Comparison of ENCODE assay signal across 8 cellular contexts in the genomic region with DNA sequence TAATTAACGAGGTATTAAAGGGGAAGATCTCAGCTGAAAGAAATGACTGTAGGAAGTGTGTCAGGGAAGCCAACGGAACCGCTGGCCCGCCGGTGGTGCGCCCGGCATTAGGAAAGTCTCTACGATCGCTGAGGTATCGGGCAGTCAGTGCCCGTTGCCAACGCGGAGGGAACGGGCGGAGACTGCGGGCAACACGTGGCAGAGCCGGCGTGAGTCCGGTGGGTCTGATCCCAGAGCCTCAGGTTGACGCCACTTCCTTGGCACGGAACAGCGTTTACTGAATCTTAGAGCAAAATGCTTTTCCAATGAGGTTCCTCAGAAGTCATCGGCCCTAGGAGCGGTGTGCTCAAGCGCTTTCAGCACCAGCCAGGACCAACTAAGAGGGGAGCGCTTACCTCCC.
A peak's percentile ranks its signal among the peaks of the same experiment; 100 is the strongest.
DNase-seq lines count a peak whose midpoint lies in the region; TF ChIP-seq lines count a peak whose summit lies in the region.
"Not testable (repeated sequence)": the region's sequence is repeated elsewhere in the genome, so short reads cannot be mapped to it uniquely, and the experiment has no call there.

No MANE protein-coding gene starts in this region.

- H4K8ac ChIP-seq in neuronal stem cell (ENCODE audit: low read depth, low read length): not testable (repeated sequence)

- not testable (repeated sequence) for H2BK15ac ChIP-seq in neuronal stem cell (ENCODE audit: low read length)

- H3K18ac ChIP-seq in neuronal stem cell (ENCODE audit: low read length): not testable (repeated sequence)

- not testable (repeated sequence) for TF ChIP-seq EP300 in suprapubic skin (IDR thresholded peaks at IDR 0.05)

- H3K4me3 ChIP-seq in HUES64 (ENCODE audit: low read length) (peak overlapping the region; percentile 54), SJSA1 (peak overlapping the region; percentile 42), epithelial cell of proximal tubule (ENCODE audit: low read depth, low read length) (peak overlapping the region; percentile 61), neuronal stem cell (ENCODE audit: low read length in 2 of 2) (peak overlapping the region; percentile 22 to 24), suprapubic skin (peak overlapping the region; percentile 46)

- H2AK5ac ChIP-seq in neuronal stem cell (ENCODE audit: low read depth, low read length): not testable (repeated sequence)

- H3K4ac ChIP-seq in neuronal stem cell (ENCODE audit: low read length): not testable (repeated sequence)

- not testable (repeated sequence) for H3K36me3 Mint-ChIP-seq in activated naive CD8-positive, alpha-beta T cell

- not testable (repeated sequence) for TF ChIP-seq CTCF in epithelial cell of proximal tubule (conservative IDR thresholded peaks at IDR 0.05; ENCODE audit: low read depth, low read length); suprapubic skin (IDR thresholded peaks at IDR 0.05)

- H3K4me1 Mint-ChIP-seq in activated naive CD8-positive, alpha-beta T cell (ENCODE audit: low read depth): not testable (repeated sequence)

- not testable (repeated sequence) for H3K36me3 ChIP-seq in HUES64 (ENCODE audit: insufficient read depth, low read length); SJSA1; neuronal stem cell (replicated peaks in 1 of 2; ENCODE audit: control insufficient read depth in 2 of 2, insufficient read depth in 2 of 2, low read length in 2 of 2); suprapubic skin

- H3K79me1 ChIP-seq in neuronal stem cell (ENCODE audit: low read depth, low read length): not testable (repeated sequence)

- peaks cover 15% of the 10 kb centered on the region for H3K27me3 Mint-ChIP-seq in activated naive CD8-positive, alpha-beta T cell

- whole genome bisulfite sequencing in HUES64: 3% methylated on average over 27 of the region's 27 CpGs
- no CpG with 5 or more reads among the region's 27 CpGs for WGBS in neuronal stem cell (ENCODE audit: extremely low coverage in 2 of 2, insufficient read length in 2 of 2, insufficient replicate concordance in 1 of 2), 2 donors
- 0% methylated on average over 21 of the region's 27 CpGs for WGBS in suprapubic skin

- H3K4me2 ChIP-seq in neuronal stem cell (ENCODE audit: insufficient read depth, low read length, poor library complexity, severe bottlenecking): peak overlapping the region; percentile 87

- not testable (repeated sequence) for H3K9ac ChIP-seq in HUES64 (ENCODE audit: low read depth, low read length); neuronal stem cell (ENCODE audit: low read depth, low read length, poor library complexity)

- H3K27ac Mint-ChIP-seq in activated naive CD8-positive, alpha-beta T cell: not testable (repeated sequence)

- DNase-seq in COR-L47 (lab: John Stamatoyannopoulos, UW): peak; percentile 11
- peak; percentile 26 to 43 for DNase-seq in SJSA1 (ENCODE audit: low read depth in 1 of 2, low spot score in 2 of 2)
- DNase-seq in epithelial cell of proximal tubule (ENCODE audit: low read depth): peak; percentile 40
- DNase-seq in iPS-NIHi7 (ENCODE audit: extremely low spot score): peak; percentile 8
- peak; percentile 3 for DNase-seq in neuronal stem cell (ENCODE audit: low spot score)
- DNase-seq in suprapubic skin (ENCODE audit: low spot score in 2 of 2): not testable (repeated sequence)

- not testable (repeated sequence) for H3K14ac ChIP-seq in neuronal stem cell (ENCODE audit: low read length)

- not testable (repeated sequence) for H2BK5ac ChIP-seq in neuronal stem cell (ENCODE audit: low read length)

- H3K23ac ChIP-seq in neuronal stem cell (ENCODE audit: low read depth, low read length, poor library complexity): not testable (repeated sequence)

- H3K27me3 ChIP-seq in HUES64 (ENCODE audit: insufficient read depth, low read length) (peaks cover 42% of the 10 kb centered on the region), neuronal stem cell (ENCODE audit: control insufficient read depth in 3 of 3, insufficient read depth in 3 of 3, low read depth in 1 of 3, low read length in 3 of 3) (peaks cover 0 to 24% (median 14%) of the 10 kb centered on the region in 3 experiments), suprapubic skin (peaks cover 30% of the 10 kb centered on the region)
- not testable (repeated sequence) for H3K27me3 ChIP-seq in SJSA1 (replicated peaks)

- not testable (repeated sequence) for H3K9me3 ChIP-seq in HUES64 (ENCODE audit: insufficient read depth, low read depth, low read length); SJSA1 (replicated peaks); neuronal stem cell (replicated peaks in 1 of 2; ENCODE audit: control insufficient read depth in 2 of 2, insufficient read depth in 1 of 2, low read depth in 1 of 2, low read length in 2 of 2); suprapubic skin

- not testable (repeated sequence) for H4K91ac ChIP-seq in neuronal stem cell (ENCODE audit: low read depth, low read length, poor library complexity)

- not testable (repeated sequence) for H3K4me1 ChIP-seq in HUES64 (ENCODE audit: insufficient read depth, low read length); SJSA1 (replicated peaks); neuronal stem cell (ENCODE audit: control insufficient read depth in 2 of 2, insufficient read depth in 1 of 2, low read depth in 1 of 2, low read length in 2 of 2)
- H3K4me1 ChIP-seq in suprapubic skin: peaks cover 14% of the 10 kb centered on the region

- H3K4me3 Mint-ChIP-seq in activated naive CD8-positive, alpha-beta T cell: peak overlapping the region; percentile 77

- not testable (repeated sequence) for H2BK120ac ChIP-seq in neuronal stem cell (ENCODE audit: low read depth, low read length)

- not testable (repeated sequence) for TF ChIP-seq POLR2A in suprapubic skin (IDR thresholded peaks at IDR 0.05)

- not testable (repeated sequence) for H3K9me3 Mint-ChIP-seq in activated naive CD8-positive, alpha-beta T cell (ENCODE audit: low read depth)

- not testable (repeated sequence) for H2BK12ac ChIP-seq in neuronal stem cell (ENCODE audit: low read length)

- peak overlapping the region; percentile 78 for H2AFZ ChIP-seq in neuronal stem cell (ENCODE audit: low read length)

- not testable (repeated sequence) for H3K27ac ChIP-seq in HUES64 (ENCODE audit: low read depth, low read length); SJSA1; neuronal stem cell (replicated peaks; ENCODE audit: low read length); suprapubic skin
